27 cellular contexts compared by ENCODE assay signal in genomic region chr22:44157916-44158618, GRCh38. TPM values are rescaled to one million over a fixed set of nuclear protein-coding genes. Genes with fewer than 3 reads are reported as not detected.
"Had no signal": no experiment of that assay in that cellular context is flagged by ENCODE, and none has a peak within 500 bp of the region (broad histone marks: within the 10 kb centered on the region; RNA-seq: fewer than 3 reads in every experiment).

No MANE protein-coding gene starts in this region.

- H3K27ac ChIP-seq: VCaP had no signal

- DNase-seq: activated CD4-positive, alpha-beta memory T cell treated with anti-CD3 and anti-CD28 coated beads, Interleukin-2, amount 10 ng/mL, durations not matched to agents 7 days and 5 days; activated CD4-positive, alpha-beta T cell treated with anti-CD3 and anti-CD28 coated beads for 36 hours; activated CD4-positive, alpha-beta T cell treated with anti-CD3 and anti-CD28 coated beads, Interleukin-2, amount 50 U/mL, for 1 hour; activated CD8-positive, alpha-beta memory T cell treated with anti-CD3 and anti-CD28 coated beads, Interleukin-2, amount 50 U/mL, for 4 hours; activated naive CD4-positive, alpha-beta T cell treated with anti-CD3 and anti-CD28 coated beads, Interleukin-2, amount 50 U/mL, for 16 hours; activated naive CD8-positive, alpha-beta T cell treated with anti-CD3 and anti-CD28 coated beads, Interleukin-2, amount 10 ng/mL, durations not matched to agents 7 days and 5 days; activated T-cell treated with anti-CD3 and anti-CD28 coated beads, Interleukin-2, amount 50 U/mL, for 72 hours; aorta; central memory CD4-positive, alpha-beta T cell; Karpas-422; MM.1S; NCI-H1105; NCI-H1436; NCI-H187; NCI-H2081 treated with DMSO at 0.1 percent for 48 hours; NCI-H2171; NCI-H226; NCI-H526; NCI-H82; SIG-M5; T-helper 17 cell; T-helper 9 cell had no signal

- H3K36me3 ChIP-seq: adrenal gland had no signal

- H3K27ac Mint-ChIP-seq: activated CD4-positive, alpha-beta memory T cell treated with anti-CD3 and anti-CD28 coated beads, Interleukin-2, amount 10 ng/mL, durations not matched to agents 7 days and 5 days; activated CD4-positive, alpha-beta T cell treated with anti-CD3 and anti-CD28 coated beads for 36 hours; activated naive CD8-positive, alpha-beta T cell treated with anti-CD3 and anti-CD28 coated beads, Interleukin-2, amount 10 ng/mL, durations not matched to agents 7 days and 5 days; activated T-cell treated with anti-CD3 and anti-CD28 coated beads, Interleukin-2, amount 50 U/mL, for 72 hours; activated T-helper 2 cell treated with anti-CD3 and anti-CD28 coated beads, Interferon-gamma antibody, Interleukin-2, Interleukin-4, amounts not matched to agents 10 μg/mL and 5 μg/mL and 100 μg/mL, durations not matched to agents 14 hours and 24 hours and 36 hours had no signal

- H3K4me1 Mint-ChIP-seq: activated CD4-positive, alpha-beta memory T cell treated with anti-CD3 and anti-CD28 coated beads, Interleukin-2, amount 10 ng/mL, durations not matched to agents 7 days and 5 days; activated CD4-positive, alpha-beta T cell treated with anti-CD3 and anti-CD28 coated beads for 36 hours; activated naive CD8-positive, alpha-beta T cell treated with anti-CD3 and anti-CD28 coated beads, Interleukin-2, amount 10 ng/mL, durations not matched to agents 7 days and 5 days had no signal

- H3K9me3 Mint-ChIP-seq: activated CD4-positive, alpha-beta memory T cell treated with anti-CD3 and anti-CD28 coated beads, Interleukin-2, amount 10 ng/mL, durations not matched to agents 7 days and 5 days; activated naive CD8-positive, alpha-beta T cell treated with anti-CD3 and anti-CD28 coated beads, Interleukin-2, amount 10 ng/mL, durations not matched to agents 7 days and 5 days; activated T-cell treated with anti-CD3 and anti-CD28 coated beads, Interleukin-2, amount 50 U/mL, for 72 hours; activated T-helper 2 cell treated with anti-CD3 and anti-CD28 coated beads, Interferon-gamma antibody, Interleukin-2, Interleukin-4, amounts not matched to agents 10 μg/mL and 5 μg/mL and 100 μg/mL, durations not matched to agents 14 hours and 24 hours and 36 hours had no signal

- H3K27me3 Mint-ChIP-seq: activated CD4-positive, alpha-beta memory T cell treated with anti-CD3 and anti-CD28 coated beads, Interleukin-2, amount 10 ng/mL, durations not matched to agents 7 days and 5 days; activated CD4-positive, alpha-beta T cell treated with anti-CD3 and anti-CD28 coated beads for 36 hours; T-helper 17 cell had no signal

- H3K9me3 ChIP-seq: adrenal gland had no signal

- H3K4me3 Mint-ChIP-seq: activated CD4-positive, alpha-beta memory T cell treated with anti-CD3 and anti-CD28 coated beads, Interleukin-2, amount 10 ng/mL, durations not matched to agents 7 days and 5 days; activated CD4-positive, alpha-beta T cell treated with anti-CD3 and anti-CD28 coated beads for 36 hours; activated naive CD8-positive, alpha-beta T cell treated with anti-CD3 and anti-CD28 coated beads, Interleukin-2, amount 10 ng/mL, durations not matched to agents 7 days and 5 days; activated T-cell treated with anti-CD3 and anti-CD28 coated beads, Interleukin-2, amount 50 U/mL, for 72 hours; T-helper 17 cell had no signal

- H3K4me3 ChIP-seq: adrenal gland had no signal

- H3K27me3 ChIP-seq: adrenal gland had no signal

RNA-seq across cellular contexts. Expression of gene PARVG, which starts 22.7 kb away (rescaled TPM):
- total RNA-seq: bronchial epithelial cell, NCI-H460 had no signal
